21 cellular contexts compared by ENCODE assay signal in the genomic region with DNA sequence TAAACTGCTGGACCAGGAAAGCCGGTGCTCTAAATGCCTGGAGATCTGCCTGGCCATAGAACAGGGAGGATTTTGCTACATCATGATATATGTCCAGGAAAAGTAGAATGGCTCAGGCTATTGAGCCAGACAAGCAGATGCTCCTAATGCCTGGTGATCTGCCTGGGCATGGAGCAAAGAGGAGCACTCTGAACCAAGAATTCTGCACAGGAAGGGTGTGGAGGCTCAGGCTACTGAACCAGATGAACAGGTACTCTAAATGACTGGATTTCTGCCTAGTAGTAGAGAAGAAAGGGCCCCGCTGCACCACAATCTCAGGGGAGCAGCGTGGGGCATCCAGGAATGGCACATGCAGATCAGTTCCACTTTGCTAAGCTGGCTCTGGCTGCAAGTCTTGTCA.
DNase-seq lines count a peak whose midpoint lies in the region; ATAC-seq, FAIRE-seq and TF ChIP-seq lines count a peak whose summit lies in the region.
"Had no signal": no experiment of that assay in that cellular context is flagged by ENCODE, and none has a peak within 500 bp of the region (broad histone marks: within the 10 kb centered on the region; RNA-seq: fewer than 3 reads in every experiment).

No MANE protein-coding gene starts in this region.

- H3K27me3 ChIP-seq in HepG2 (ENCODE audit: control insufficient read depth in 1 of 2, insufficient read depth in 2 of 2, low read length in 2 of 2) (no peaks in the 10 kb centered on the region), right lobe of liver (no peaks in the 10 kb centered on the region), esophagus squamous epithelium (no peaks in the 10 kb centered on the region)

- no TSS peak for BruUV-seq in HepG2 (replicated peaks; lab: Mats Ljungman, UMichigan)

- DNase-seq in HepG2 (ENCODE audit: low spot score) = no peak
- DNase-seq in right lobe of liver = no peak
- DNase-seq in esophagus squamous epithelium (lab: John Stamatoyannopoulos, UW) = no peak
- no peak for DNase-seq in neural crest cell (ENCODE audit: low read depth, low spot score)
- no peak for DNase-seq in HK-2 (ENCODE audit: unreplicated experiment)
- DNase-seq in ACHN = no peak
- no peak for DNase-seq in activated CD4-positive, CD25-positive, alpha-beta regulatory T cell (lab: John Stamatoyannopoulos, UW)
- DNase-seq in activated T-cell treated with anti-CD3 and anti-CD28 coated beads, Interleukin-2, amount 50 U/mL, for 72 hours = no peak
- DNase-seq: 8988T, H9, NCI-H1092 treated with DMSO at 0.1 percent for 48 hours, NCI-H1436, NCI-H187, NCI-H2081 treated with DMSO at 0.1 percent for 48 hours, NCI-H2171, NCI-H226, NCI-H510A, NCI-H69, SHP77 treated with DMSO at 0.1 percent for 48 hours had no signal

- no peaks in the 10 kb centered on the region for H3K79me2 ChIP-seq in HepG2 (ENCODE audit: insufficient read depth, low read length)

- intact Hi-C loops in HepG2 (cut with micrococcal nuclease; ENCODE audit: unreplicated experiment) (loop anchor here (5.0 kb wide), 1 partner anchor 158 kb away; no protein-coding TSS in a partner anchor), right lobe of liver (cut with DNase I) (no loop called here), esophagus squamous epithelium (cut with DNase I) (no loop called here)

- H3K9me3 Mint-ChIP-seq in neural crest cell = peaks cover 20% of the 10 kb centered on the region
- H3K9me3 Mint-ChIP-seq in activated T-cell treated with anti-CD3 and anti-CD28 coated beads, Interleukin-2, amount 50 U/mL, for 72 hours = peaks cover 0 to 7% of the 10 kb centered on the region in 2 donors

- no peak overlapping the region for H3K4me3 Mint-ChIP-seq in neural crest cell
- H3K4me3 Mint-ChIP-seq in activated T-cell treated with anti-CD3 and anti-CD28 coated beads, Interleukin-2, amount 50 U/mL, for 72 hours = no peak overlapping the region

- H3K27ac ChIP-seq in HepG2 (ENCODE audit: extremely low read length, insufficient read depth, low read length) (no peak overlapping the region), right lobe of liver (no peak overlapping the region), esophagus squamous epithelium (peak overlapping the region; percentile 51 to 71 (median 56))

- no peak overlapping the region for H2AFZ ChIP-seq in HepG2 (ENCODE audit: low read length)

- in situ Hi-C loops in HepG2 (cut with HindIII; ENCODE audit: extremely low pct_ligation_motif_present, low pct_unique_long_range_greater_than_20kb) = loop anchor here (25.0 kb wide), 3 partner anchors 542 to 1342 kb away; partner anchors contain the start of gene SPRY1
- in situ Hi-C loops in ACHN (cut with HindIII; ENCODE audit: low pct_ligation_motif_present, low pct_unique_long_range_greater_than_20kb, low sequenced_read_pairs) = no loop called here

- peaks cover 6% of the 10 kb centered on the region; the same call in 1 of the 2 replicates for H3K9me3 ChIP-seq in HepG2 (ENCODE audit: low read length)
- H3K9me3 ChIP-seq in right lobe of liver = no peaks in the 10 kb centered on the region
- no peaks in the 10 kb centered on the region for H3K9me3 ChIP-seq in esophagus squamous epithelium

- H4K20me1 ChIP-seq in HepG2 (ENCODE audit: insufficient read depth, low read length) = no peaks in the 10 kb centered on the region

- H3K4me1 ChIP-seq in HepG2 (ENCODE audit: insufficient read depth, low read length) = no peaks in the 10 kb centered on the region
- H3K4me1 ChIP-seq in right lobe of liver = no peaks in the 10 kb centered on the region
- H3K4me1 ChIP-seq in esophagus squamous epithelium = peaks cover 0 to 27% (median 6%) of the 10 kb centered on the region in 3 donors

- H3K4me2 ChIP-seq in HepG2 (ENCODE audit: low read depth, low read length) = no peak overlapping the region

- TF ChIP-seq EP300 in HepG2 (IDR thresholded peaks at IDR 0.05; ENCODE audit: low read depth in 2 of 2, low read length in 2 of 2) (no peak), HepG2 (CRISPR knock-in tag; IDR thresholded peaks at IDR 0.05; ENCODE audit: borderline replicate concordance) (no peak)

- ATAC-seq in HepG2 (peak; percentile 32; the same call in 2 of the 3 replicates), right lobe of liver (no peak)
- no peak for ATAC-seq in activated T-cell treated with anti-CD3 and anti-CD28 coated beads, Interleukin-2, amount 50 U/mL, for 72 hours (replicated peaks in 1 of 2)

- no peak for TF ChIP-seq RAD21 in HepG2 (CRISPR knock-in tag; IDR thresholded peaks at IDR 0.05)

- TF ChIP-seq POLR2A in HepG2 (IDR thresholded peaks at IDR 0.05; ENCODE audit: insufficient read depth in 1 of 2, low read depth in 2 of 2, low read length in 2 of 2) (no peak), right lobe of liver (IDR thresholded peaks at IDR 0.05) (no peak), esophagus squamous epithelium (IDR thresholded peaks at IDR 0.05) (no peak)

- WGBS in HepG2 (ENCODE audit: low lambda C conversion rate) = 7% methylated on average over 3 of the region's 3 CpGs
- 60% methylated on average over 1 of the region's 3 CpGs for WGBS in right lobe of liver (ENCODE audit: insufficient coverage, low coverage, low lambda C conversion rate, missing lambda C conversion rate)
- WGBS in esophagus squamous epithelium, 2 donors = 54% methylated on average over 2 of the region's 3 CpGs; no CpG with 5 or more reads in 1 of the 2 donors

- peak overlapping the region; percentile 65 for H3K27ac Mint-ChIP-seq in neural crest cell (ENCODE audit: unreplicated experiment)
- H3K27ac Mint-ChIP-seq in activated T-cell treated with anti-CD3 and anti-CD28 coated beads, Interleukin-2, amount 50 U/mL, for 72 hours = no peak overlapping the region
- H3K27ac Mint-ChIP-seq: H9 had no signal

- TF ChIP-seq CTCF in HepG2 (CRISPR knock-in tag; IDR thresholded peaks at IDR 0.05) = no peak
- no peak for TF ChIP-seq CTCF in right lobe of liver (IDR thresholded peaks at IDR 0.05)
- TF ChIP-seq CTCF in esophagus squamous epithelium (IDR thresholded peaks at IDR 0.05) = no peak
- TF ChIP-seq CTCF in neural crest cell (conservative IDR thresholded peaks at IDR 0.05) = no peak

- H3K36me3 ChIP-seq in HepG2 (replicated peaks in 1 of 2; ENCODE audit: control insufficient read depth in 1 of 2, insufficient read depth in 2 of 2, low read length in 2 of 2) (no peaks in the 10 kb centered on the region), right lobe of liver (no peaks in the 10 kb centered on the region), esophagus squamous epithelium (no peaks in the 10 kb centered on the region)

- H3K27me3 Mint-ChIP-seq in neural crest cell (ENCODE audit: low read depth) = no peaks in the 10 kb centered on the region
- no peaks in the 10 kb centered on the region for H3K27me3 Mint-ChIP-seq in activated T-cell treated with anti-CD3 and anti-CD28 coated beads, Interleukin-2, amount 50 U/mL, for 72 hours (ENCODE audit: low read depth)

- POLR2A ChIA-PET in HepG2 (lab: Yijun Ruan, JAX) = no interaction called here

- CTCF ChIA-PET in HepG2 (lab: Yijun Ruan, JAX; ENCODE audit: low intra/inter-chr PET ratio, low total read pairs) = no interaction called here

- H3K4me3 ChIP-seq in HepG2 (replicated peaks in 1 of 3; ENCODE audit: insufficient read depth in 1 of 3, low read depth in 2 of 3, low read length in 3 of 3) (no peak overlapping the region), right lobe of liver (no peak overlapping the region), esophagus squamous epithelium (no peak overlapping the region)

- no peak for FAIRE-seq in HepG2 (lab: Jason Lieb, UNC)
- FAIRE-seq: D721Med, GM18507 had no signal

- H3K36me3 Mint-ChIP-seq in neural crest cell (ENCODE audit: low read depth) = peaks cover 19% of the 10 kb centered on the region
- no peaks in the 10 kb centered on the region for H3K36me3 Mint-ChIP-seq in activated T-cell treated with anti-CD3 and anti-CD28 coated beads, Interleukin-2, amount 50 U/mL, for 72 hours (ENCODE audit: insufficient read depth in 2 of 2)

- no peak overlapping the region for H3K9ac ChIP-seq in HepG2 (ENCODE audit: insufficient read depth, low read depth, low read length)

- no peaks in the 10 kb centered on the region for H3K4me1 Mint-ChIP-seq in neural crest cell
- no peaks in the 10 kb centered on the region for H3K4me1 Mint-ChIP-seq in activated T-cell treated with anti-CD3 and anti-CD28 coated beads, Interleukin-2, amount 50 U/mL, for 72 hours (ENCODE audit: low read depth)
- H3K4me1 Mint-ChIP-seq: H9 had no signal

TF ChIP-seq in HepG2, 621 proteins besides CTCF, POLR2A, EP300 and RAD21:
- TF ChIP-seq RNF219 (CRISPR knock-in tag; IDR thresholded peaks at IDR 0.05) (no peak), ATF4 (CRISPR knock-in tag; IDR thresholded peaks at IDR 0.05) (no peak), SKI (IDR thresholded peaks at IDR 0.05; ENCODE audit: partially characterized antibody) (no peak), ZNF550 (CRISPR knock-in tag; IDR thresholded peaks at IDR 0.05; ENCODE audit: borderline replicate concordance) (no peak), IKZF4 (CRISPR knock-in tag; IDR thresholded peaks at IDR 0.05; ENCODE audit: borderline replicate concordance, low read depth, not compliant biosample characterization) (no peak)

Comparison
In these comparisons a context has a peak if more than half of its experiments do, and no peak if none do; other contexts are left out.
1. H3K27ac ChIP-seq: peak in esophagus squamous epithelium (4 of 4); none in HepG2 (single experiment) and right lobe of liver (0 of 3).